In genomic region chr20:62794007-62794724, GRCh38 we compare ENCODE assay signal across 8 cellular contexts. TPM values are rescaled to one million over a fixed set of nuclear protein-coding genes. Genes with fewer than 3 reads are reported as not detected.
DNase-seq lines count a peak whose midpoint lies in the region; ATAC-seq, FAIRE-seq and TF ChIP-seq lines count a peak whose summit lies in the region.

No MANE protein-coding gene starts in this region.

- H3K4me3 Mint-ChIP-seq in T-helper 1 cell treated with Interleukin-12 subunit alpha and Interleukin-12 subunit beta and Interleukin-4 antibody, amounts not matched to agents 30 μg/mL and 1 μg/mL, for 36 hours: peak overlapping the region; percentile 84

- no peaks in the 10 kb centered on the region for H3K9me3 Mint-ChIP-seq in T-helper 1 cell treated with Interleukin-12 subunit alpha and Interleukin-12 subunit beta and Interleukin-4 antibody, amounts not matched to agents 30 μg/mL and 1 μg/mL, for 36 hours

- peak; percentile 74 for TF ChIP-seq POLR2A in GM15510 (IDR thresholded peaks at IDR 0.05; ENCODE audit: borderline replicate concordance, extremely low read depth, insufficient read length)

- peaks cover 5% of the 10 kb centered on the region for H3K27me3 Mint-ChIP-seq in T-helper 1 cell treated with Interleukin-12 subunit alpha and Interleukin-12 subunit beta and Interleukin-4 antibody, amounts not matched to agents 30 μg/mL and 1 μg/mL, for 36 hours (ENCODE audit: low read depth)

- no peak for TF ChIP-seq CTCF in right atrium auricular region (IDR thresholded peaks at IDR 0.05)

- H3K36me3 Mint-ChIP-seq in T-helper 1 cell treated with Interleukin-12 subunit alpha and Interleukin-12 subunit beta and Interleukin-4 antibody, amounts not matched to agents 30 μg/mL and 1 μg/mL, for 36 hours (ENCODE audit: low read depth): peaks cover 10% of the 10 kb centered on the region

- H3K27ac ChIP-seq in angular gyrus (ENCODE audit: low read depth, low read length) (peak overlapping the region; percentile 96), right atrium auricular region (peak overlapping the region; percentile 88 to 93)

- DNase-seq in NCI-H146 treated with DMSO at 0.1 percent for 48 hours (lab: John Stamatoyannopoulos, UW; ENCODE audit: unreplicated experiment): peak; percentile 84
- DNase-seq in right atrium auricular region (ENCODE audit: low spot score): peak; percentile 96
- DNase-seq in pulmonary artery endothelial cell (ENCODE audit: low read depth, low spot score): peak; percentile 83
- DNase-seq in urothelium cell line (ENCODE audit: low spot score): peak; percentile 99

- H3K27me3 ChIP-seq in right atrium auricular region: no peaks in the 10 kb centered on the region

- peak; percentile 60 for ATAC-seq in HG02884 (IDR thresholded peaks at IDR 0.05; ENCODE audit: unreplicated experiment)

- H3K36me3 ChIP-seq in right atrium auricular region: peaks cover 10% of the 10 kb centered on the region

- peak overlapping the region; percentile 93 for H3K27ac Mint-ChIP-seq in T-helper 1 cell treated with Interleukin-12 subunit alpha and Interleukin-12 subunit beta and Interleukin-4 antibody, amounts not matched to agents 30 μg/mL and 1 μg/mL, for 36 hours

- H3K9me3 ChIP-seq in right atrium auricular region: no peaks in the 10 kb centered on the region

- peak; percentile 81 for FAIRE-seq in urothelium cell line (lab: Jason Lieb, UNC)

- peak overlapping the region; percentile 57 to 72 for H3K4me3 ChIP-seq in right atrium auricular region

- peaks cover 0 to 34% of the 10 kb centered on the region in 2 donors for H3K4me1 ChIP-seq in right atrium auricular region

- H3K4me1 Mint-ChIP-seq in T-helper 1 cell treated with Interleukin-12 subunit alpha and Interleukin-12 subunit beta and Interleukin-4 antibody, amounts not matched to agents 30 μg/mL and 1 μg/mL, for 36 hours (ENCODE audit: low read depth): peaks cover 27% of the 10 kb centered on the region

RNA-seq across cellular contexts. Expression of gene MRGBP, which starts 2.1 kb away (rescaled TPM):
- total RNA-seq in right atrium auricular region (10 to 100 TPM in 1 of 2 donors, 1 to 10 TPM in 1; 8.4 to 11.1 TPM), pulmonary artery endothelial cell (28.9 and 29.8 TPM in 2 replicates)

RNA-seq across cellular contexts. Expression of gene OGFR, which starts 10.5 kb away (rescaled TPM):
- total RNA-seq in right atrium auricular region (10 to 100 TPM; 17.3 to 31.2 TPM), pulmonary artery endothelial cell (39.5 and 40.9 TPM in 2 replicates)

RNA-seq across cellular contexts. Expression of gene COL9A3, which starts 22.7 kb away (rescaled TPM):
- total RNA-seq in right atrium auricular region (1 to 10 TPM; 4.2 to 5.7 TPM), pulmonary artery endothelial cell (0.04 and 0.20 TPM in 2 replicates)

Comparison
In these comparisons a context has a peak if more than half of its experiments do, and no peak if none do; other contexts are left out.
1. Peak in every context shown above with its lines: DNase-seq, ATAC-seq, H3K4me3 ChIP-seq and H3K27ac ChIP-seq.